8 cellular contexts compared by ENCODE assay signal in genomic region chr10:14583252-14583651, GRCh38.
DNase-seq lines count a peak whose midpoint lies in the region; ATAC-seq and TF ChIP-seq lines count a peak whose summit lies in the region.

No MANE protein-coding gene starts in this region.

- H3K36me3 Mint-ChIP-seq in GM23338 (ENCODE audit: low read depth) = no peaks in the 10 kb centered on the region

- CTCF ChIA-PET in PC-3 (lab: Charles Lee) = no interaction called here

- TF ChIP-seq CTCF in GM23338 (conservative IDR thresholded peaks at IDR 0.05; ENCODE audit: low read depth in 2 of 2) = no peak
- TF ChIP-seq CTCF in PC-3 (conservative IDR thresholded peaks at IDR 0.05; ENCODE audit: low read depth, low read length) = no peak

- H3F3A ChIP-seq in GM23338 (replicated peaks; ENCODE audit: low read depth) (0 out of 2 replicates have a peak, but pooled peaks cover 5% of the 10 kb centered on the region), GM23248 (ENCODE audit: insufficient read depth) (peaks cover 11% of the 10 kb centered on the region), PC-3 (ENCODE audit: low read length, unreplicated experiment) (peaks cover 8% of the 10 kb centered on the region)

- ATAC-seq in GM23338 (no peak), PC-3 (no peak)

- peak overlapping the region; percentile 8; the same call in 1 of the 2 replicates for H3K27ac Mint-ChIP-seq in GM23338

- no peaks in the 10 kb centered on the region for H3K9me3 Mint-ChIP-seq in GM23338

- whole genome bisulfite sequencing in GM23248 (ENCODE audit: low coverage in 1 of 2, low lambda C conversion rate in 2 of 2, missing lambda C conversion rate in 2 of 2), 2 experiments = 98 to 99% methylated on average over 11 of the region's 11 CpGs

- no peaks in the 10 kb centered on the region for H3K27me3 Mint-ChIP-seq in GM23338 (ENCODE audit: insufficient read depth, low read depth, poor library complexity)

- H3K27me3 ChIP-seq in GM23338 (ENCODE audit: insufficient read depth) (no peaks in the 10 kb centered on the region), GM23248 (replicated peaks; ENCODE audit: insufficient read depth) (no peaks in the 10 kb centered on the region), PC-3 (ENCODE audit: low read length) (no peaks in the 10 kb centered on the region)

- H3K9me3 ChIP-seq in GM23248 (ENCODE audit: low read depth) = no peaks in the 10 kb centered on the region
- H3K9me3 ChIP-seq in PC-3 (ENCODE audit: low read length) = no peaks in the 10 kb centered on the region

- no peak overlapping the region for H2AFZ ChIP-seq in GM23338
- H2AFZ ChIP-seq in GM23248 = no peak overlapping the region
- no peak overlapping the region for H2AFZ ChIP-seq in PC-3 (ENCODE audit: low read length)

- peaks cover 54% of the 10 kb centered on the region for H3K4me1 Mint-ChIP-seq in GM23338

- H3K4me3 Mint-ChIP-seq in GM23338 = no peak overlapping the region

- POLR2A ChIA-PET in PC-3 (lab: Charles Lee; ENCODE audit: unreplicated experiment) = no interaction called here

- H4K20me1 ChIP-seq in GM23338 (replicated peaks; ENCODE audit: insufficient read depth) (no peaks in the 10 kb centered on the region), GM23248 (ENCODE audit: insufficient read depth) (no peaks in the 10 kb centered on the region), PC-3 (ENCODE audit: low read length) (no peaks in the 10 kb centered on the region)

- no peaks in the 10 kb centered on the region for H3K36me3 ChIP-seq in GM23338 (ENCODE audit: insufficient read depth)
- no peaks in the 10 kb centered on the region for H3K36me3 ChIP-seq in GM23248 (ENCODE audit: low read depth)
- H3K36me3 ChIP-seq in PC-3 (ENCODE audit: low read depth, low read length) = peaks cover 9% of the 10 kb centered on the region; the same call in 1 of the 2 replicates

- DNase-seq in GM23338 (ENCODE audit: low spot score) = no peak
- DNase-seq in activated CD4-positive, alpha-beta T cell treated with anti-CD3 and anti-CD28 coated beads for 48 hours = peak; percentile 88
- DNase-seq in stimulated activated CD8-positive, alpha-beta memory T cell treated with anti-CD3 and anti-CD28 coated beads, Interleukin-4, amount 100 ng/mL, for 24 hours (ENCODE audit: low read depth) = peak; percentile 59
- DNase-seq in GM23248 = no peak
- DNase-seq in islet precursor cell = no peak
- DNase-seq in PC-3 = no peak
- DNase-seq in AG20443 (ENCODE audit: low spot score) = no peak

- H3K9me2 ChIP-seq in GM23338 (ENCODE audit: insufficient read depth) (peaks cover 5% of the 10 kb centered on the region; the same call in 1 of the 2 replicates), GM23248 (ENCODE audit: insufficient read depth) (no peaks in the 10 kb centered on the region), PC-3 (replicated peaks; ENCODE audit: low read length) (no peaks in the 10 kb centered on the region)

- no peak overlapping the region for H3K9ac ChIP-seq in GM23248
- H3K9ac ChIP-seq in PC-3 (ENCODE audit: low read length) = no peak overlapping the region

- BruUV-seq in PC-3 (replicated peaks; lab: Mats Ljungman, UMichigan) = no TSS peak

- H3K79me2 ChIP-seq in GM23338 (replicated peaks; ENCODE audit: insufficient read depth) = peaks cover 70% of the 10 kb centered on the region
- peaks cover 21% of the 10 kb centered on the region for H3K79me2 ChIP-seq in GM23248 (ENCODE audit: insufficient read depth)
- H3K79me2 ChIP-seq in PC-3 (ENCODE audit: low read length) = peaks cover 82% of the 10 kb centered on the region

- H3K4me1 ChIP-seq in GM23338 (ENCODE audit: insufficient read depth) = peaks cover 40% of the 10 kb centered on the region
- peaks cover 8% of the 10 kb centered on the region for H3K4me1 ChIP-seq in GM23248 (ENCODE audit: insufficient read depth)
- H3K4me1 ChIP-seq in PC-3 (ENCODE audit: insufficient read depth, low read length) = peaks cover 48% of the 10 kb centered on the region

- in situ Hi-C loops in GM23248 (cut with MboI) = no loop called here

- no peak overlapping the region for H3K27ac ChIP-seq in GM23338 (ENCODE audit: low read depth)
- peak overlapping the region; percentile 47 for H3K27ac ChIP-seq in cingulate gyrus (ENCODE audit: low read depth, low read length)
- no peak overlapping the region for H3K27ac ChIP-seq in GM23248
- H3K27ac ChIP-seq in PC-3 (ENCODE audit: low read length) = no peak overlapping the region

- intact Hi-C loops in PC-3 (cut with micrococcal nuclease) = no loop called here

- H3K4me3 ChIP-seq in GM23338 = no peak overlapping the region
- H3K4me3 ChIP-seq in GM23248 = no peak overlapping the region
- H3K4me3 ChIP-seq in PC-3 (ENCODE audit: low read length) = no peak overlapping the region

- H3K4me2 ChIP-seq in GM23338 (no peak overlapping the region), GM23248 (ENCODE audit: unreplicated experiment) (no peak overlapping the region), PC-3 (ENCODE audit: low read length) (no peak overlapping the region)

TF ChIP-seq in GM23338, 12 proteins besides CTCF, POLR2A, EP300 and RAD21:
- no peak for TF ChIP-seq JUNB (IDR thresholded peaks at IDR 0.05; ENCODE audit: unreplicated experiment)
- TF ChIP-seq CREB1 (CRISPR knock-in tag; IDR thresholded peaks at IDR 0.05; ENCODE audit: low read depth) = no peak
- TF ChIP-seq POLR2AphosphoS5 (IDR thresholded peaks at IDR 0.05; ENCODE audit: low read depth) = no peak
- no peak for TF ChIP-seq ZNF331 (CRISPR knock-in tag; IDR thresholded peaks at IDR 0.05; ENCODE audit: low read depth)
- no peak for TF ChIP-seq EZH2 (IDR thresholded peaks at IDR 0.05; ENCODE audit: low read depth, unreplicated experiment)
- TF ChIP-seq ETS1 (IDR thresholded peaks at IDR 0.05) = no peak
- TF ChIP-seq EZH2phosphoT487 (IDR thresholded peaks at IDR 0.05; ENCODE audit: unreplicated experiment) = no peak
TF ChIP-seq in GM23338: peak in this region for 0.

Comparison
In these comparisons a context has a peak if more than half of its experiments do, and no peak if none do; other contexts are left out.
1. DNase-seq: peak in activated CD4-positive, alpha-beta T cell treated with anti-CD3 and anti-CD28 coated beads for 48 hours (single experiment) and stimulated activated CD8-positive, alpha-beta memory T cell treated with anti-CD3 and anti-CD28 coated beads, Interleukin-4, amount 100 ng/mL, for 24 hours (single experiment); none in GM23338 (single experiment), GM23248 (single experiment), islet precursor cell (single experiment), PC-3 (single experiment) and AG20443 (single experiment).